In genomic region chr20:23048283-23049200, GRCh38 we compare ENCODE assay signal across 9 cellular contexts. TPM values are rescaled to one million over a fixed set of nuclear protein-coding genes. Genes with fewer than 3 reads are reported as not detected.
DNase-seq lines count a peak whose midpoint lies in the region; ATAC-seq and TF ChIP-seq lines count a peak whose summit lies in the region.
"Had no signal": no experiment of that assay in that cellular context is flagged by ENCODE, and none has a peak within 500 bp of the region (broad histone marks: within the 10 kb centered on the region; RNA-seq: fewer than 3 reads in every experiment).

No MANE protein-coding gene starts in this region.

- no peaks in the 10 kb centered on the region for H3K9me3 ChIP-seq in neural progenitor cell (ENCODE audit: low read depth)

- no peaks in the 10 kb centered on the region for H3K79me2 ChIP-seq in neural progenitor cell (ENCODE audit: low read depth)

- H3K4me1 Mint-ChIP-seq in neural progenitor cell (peaks cover 12% of the 10 kb centered on the region), HFFc6 (ENCODE audit: low read depth) (peaks cover 6% of the 10 kb centered on the region; the same call in 1 of the 2 replicates)

- H3K4me1 ChIP-seq in neural progenitor cell = peaks cover 10% of the 10 kb centered on the region

- peak overlapping the region; percentile 60 for H3K4me3 ChIP-seq in AG10803 (ENCODE audit: low read length)
- H3K4me3 ChIP-seq in HFF-Myc (replicated peaks; ENCODE audit: low read depth, low read length) = peak overlapping the region; percentile 11; the same call in 1 of the 2 replicates
- H3K4me3 ChIP-seq in foreskin fibroblast (ENCODE audit: low read depth in 1 of 2, low read length in 2 of 2) = peak overlapping the region; percentile 45 to 51
- H3K4me3 ChIP-seq in neural progenitor cell = peak overlapping the region; percentile 49

- no peak for ATAC-seq in HG03521 (IDR thresholded peaks at IDR 0.05; ENCODE audit: unreplicated experiment)

- peak overlapping the region; percentile 87 for H3K4me2 ChIP-seq in neural progenitor cell

- DNase-seq in AG10803 (ENCODE audit: low read depth) (peak; percentile 50), HFF-Myc (ENCODE audit: extremely low read depth, low read depth) (peak; percentile 4), foreskin fibroblast (peak; percentile 33 to 65), neural progenitor cell (ENCODE audit: low spot score) (peak; percentile 78), HFFc6 (no peak), hippocampal formation (lab: John Stamatoyannopoulos, UW) (no peak)

- H3F3A ChIP-seq in neural progenitor cell (ENCODE audit: low read depth) = peaks cover 18% of the 10 kb centered on the region

- H3K9me3 Mint-ChIP-seq in neural progenitor cell (peaks cover 4% of the 10 kb centered on the region), HFFc6 (no peaks in the 10 kb centered on the region)

- peak; percentile 44 for TF ChIP-seq CTCF in AG10803 (conservative IDR thresholded peaks at IDR 0.05; ENCODE audit: low read length)
- TF ChIP-seq CTCF in HFF-Myc (IDR thresholded peaks at IDR 0.05; ENCODE audit: low read depth, low read length, missing control alignments) = peak; percentile 33
- peak; percentile 86 for TF ChIP-seq CTCF in VCaP (conservative IDR thresholded peaks at IDR 0.05)
- TF ChIP-seq CTCF in foreskin fibroblast (IDR thresholded peaks at IDR 0.05; ENCODE audit: low read depth, low read length) = peak; percentile 19
- peak; percentile 57 for TF ChIP-seq CTCF in neural progenitor cell (IDR thresholded peaks at IDR 0.05)
- no peak for TF ChIP-seq CTCF in HFFc6 (IDR thresholded peaks at IDR 0.05)

- H2AFZ ChIP-seq in neural progenitor cell (replicated peaks) = peak overlapping the region; percentile 73

- no peak overlapping the region for H3K9ac ChIP-seq in neural progenitor cell

- peaks cover 96% of the 10 kb centered on the region for H3K27me3 ChIP-seq in neural progenitor cell

- peak overlapping the region; percentile 73 for H3K4me3 Mint-ChIP-seq in neural progenitor cell
- H3K4me3 Mint-ChIP-seq in HFFc6 = no peak overlapping the region

- no peaks in the 10 kb centered on the region for H3K36me3 ChIP-seq in neural progenitor cell

- H3K27me3 Mint-ChIP-seq in neural progenitor cell (ENCODE audit: insufficient read depth, low read depth) = peaks cover 45% of the 10 kb centered on the region
- H3K27me3 Mint-ChIP-seq in HFFc6 (ENCODE audit: insufficient read depth) = peaks cover 36% of the 10 kb centered on the region; the same call in 1 of the 2 replicates

- H4K20me1 ChIP-seq in neural progenitor cell (ENCODE audit: low read depth) = peaks cover 17% of the 10 kb centered on the region

- H3K27ac ChIP-seq in VCaP = peak overlapping the region; percentile 53
- no peak overlapping the region for H3K27ac ChIP-seq in neural progenitor cell

- H3K27ac Mint-ChIP-seq in neural progenitor cell (no peak overlapping the region), HFFc6 (no peak overlapping the region)

- H3K36me3 Mint-ChIP-seq in neural progenitor cell (no peaks in the 10 kb centered on the region), HFFc6 (ENCODE audit: low read depth) (no peaks in the 10 kb centered on the region)

RNA-seq across cellular contexts. Expression of gene THBD, which starts 0.9 kb away (rescaled TPM):
- 0.06 and 0.15 TPM in 2 replicates for total RNA-seq in neural progenitor cell (ENCODE audit: low replicate concordance)
- under 1 TPM; 0.05 to 0.11 (median 0.09) TPM for total RNA-seq in HFFc6 (2021; fragmentation: NEBNext Ultra II Directional; extraction: Animal tissue kit (Norgen Biotek cat#: 25700))

RNA-seq across cellular contexts. Expression of gene SSTR4, which starts 13.4 kb away (rescaled TPM):
- total RNA-seq in neural progenitor cell (ENCODE audit: low replicate concordance) = not detected in 2 replicates
- not detected for total RNA-seq in HFFc6 (2021; fragmentation: NEBNext Ultra II Directional; extraction: Animal tissue kit (Norgen Biotek cat#: 25700))
- total RNA-seq: glomerular endothelial cell had no signal

RNA-seq across cellular contexts. Expression of gene CD93, which starts 37.6 kb away (rescaled TPM):
- not detected in 2 replicates for total RNA-seq in neural progenitor cell (ENCODE audit: low replicate concordance)
- total RNA-seq in HFFc6 (2021; fragmentation: NEBNext Ultra II Directional; extraction: Animal tissue kit (Norgen Biotek cat#: 25700)) = not detected

Comparison
In these comparisons a context has a peak if more than half of its experiments do, and no peak if none do; other contexts are left out.
1. DNase-seq: peak in AG10803 (single experiment), HFF-Myc (single experiment), foreskin fibroblast (2 of 2) and neural progenitor cell (single experiment); none in HFFc6 (single experiment) and hippocampal formation (0 of 2).
2. Peak in every context shown above with its lines, with median percentiles within 50 percentile points of each other: H3K4me3 ChIP-seq.